In the genomic region with DNA sequence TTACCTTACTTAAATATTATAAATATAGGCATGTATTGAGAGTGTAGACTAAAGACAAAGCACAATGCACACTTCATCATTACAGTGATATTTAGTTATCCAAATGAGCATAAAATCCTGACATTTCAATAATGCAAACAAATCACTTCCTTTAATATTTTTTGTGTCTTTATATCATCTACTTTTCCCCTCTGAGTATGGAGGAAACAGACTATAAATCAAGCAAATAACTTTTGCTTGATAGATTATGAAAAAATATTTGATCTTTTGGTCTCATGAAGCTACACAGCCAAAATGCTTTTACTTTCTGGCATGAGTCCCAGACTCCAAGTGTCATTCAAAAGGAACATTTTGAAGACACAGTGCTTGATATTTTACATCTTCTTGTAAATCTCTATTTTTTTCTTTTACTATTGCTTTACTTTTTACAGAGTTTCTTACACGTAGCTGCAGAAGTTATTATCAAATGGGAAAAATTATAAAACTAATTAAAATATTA, we compare ENCODE assay signal across 17 cellular contexts.
"Had no signal": no experiment of that assay in that cellular context is flagged by ENCODE, and none has a peak within 500 bp of the region (broad histone marks: within the 10 kb centered on the region; RNA-seq: fewer than 3 reads in every experiment).

No MANE protein-coding gene starts in this region.

- H3K4me1 ChIP-seq: adrenal gland, foreskin keratinocyte, left ventricle myocardium inferior, spleen, thyroid gland had no signal

- H3K79me2 ChIP-seq: hepatocyte had no signal

- H3K9me3 ChIP-seq: adrenal gland, left ventricle myocardium inferior, thyroid gland had no signal

- H3K4me3 ChIP-seq: adrenal gland, hepatocyte, left ventricle myocardium inferior, spleen, thyroid gland had no signal

- H2AFZ ChIP-seq: hepatocyte had no signal

- H3K4me2 ChIP-seq: hepatocyte had no signal

- ATAC-seq: activated T-cell treated with anti-CD3 and anti-CD28 coated beads, Interleukin-2, amount 50 U/mL, for 72 hours; effector memory CD8-positive, alpha-beta T cell; foreskin keratinocyte; stimulated activated naive B cell treated with anti-CD40 and anti-IgM and Interleukin-4, amounts not matched to agents 10 μg/mL and 1 μg/mL and 100 μg/mL, for 72 hours had no signal

- H3K27ac ChIP-seq: adrenal gland, foreskin keratinocyte, hepatocyte, left ventricle myocardium inferior, spleen, thyroid gland, VCaP had no signal

- H3K36me3 ChIP-seq: adrenal gland, left ventricle myocardium inferior, spleen, thyroid gland had no signal

- DNase-seq: activated CD4-positive, alpha-beta T cell treated with anti-CD3 and anti-CD28 coated beads, Interleukin-2, amount 50 U/mL, for 1 hour; activated CD4-positive, CD25-positive, alpha-beta regulatory T cell treated with anti-CD3 and anti-CD28 coated beads, Interleukin-2, amount 50 U/mL, for 72 hours; activated CD8-positive, alpha-beta memory T cell treated with anti-CD3 and anti-CD28 coated beads, Interleukin-2, amount 50 U/mL, for 48 hours; activated effector memory CD4-positive, alpha-beta T cell treated with anti-CD3 and anti-CD28 coated beads, Interleukin-2, amount 50 U/mL, for 16 hours; activated T-cell treated with anti-CD3 and anti-CD28 coated beads, Interleukin-2, amount 50 U/mL, for 72 hours; adrenal gland; effector memory CD8-positive, alpha-beta T cell; foreskin keratinocyte; left ventricle myocardium inferior; occipital lobe; posterior cingulate gyrus; retina; spleen; stimulated activated naive B cell treated with anti-CD40 and anti-IgM and Interleukin-4, amounts not matched to agents 10 μg/mL and 1 μg/mL and 100 μg/mL, for 72 hours; thyroid gland had no signal

- H3K27me3 ChIP-seq: adrenal gland, foreskin keratinocyte, hepatocyte, spleen, thyroid gland had no signal
